2 cellular contexts compared by ENCODE assay signal in the genomic region with DNA sequence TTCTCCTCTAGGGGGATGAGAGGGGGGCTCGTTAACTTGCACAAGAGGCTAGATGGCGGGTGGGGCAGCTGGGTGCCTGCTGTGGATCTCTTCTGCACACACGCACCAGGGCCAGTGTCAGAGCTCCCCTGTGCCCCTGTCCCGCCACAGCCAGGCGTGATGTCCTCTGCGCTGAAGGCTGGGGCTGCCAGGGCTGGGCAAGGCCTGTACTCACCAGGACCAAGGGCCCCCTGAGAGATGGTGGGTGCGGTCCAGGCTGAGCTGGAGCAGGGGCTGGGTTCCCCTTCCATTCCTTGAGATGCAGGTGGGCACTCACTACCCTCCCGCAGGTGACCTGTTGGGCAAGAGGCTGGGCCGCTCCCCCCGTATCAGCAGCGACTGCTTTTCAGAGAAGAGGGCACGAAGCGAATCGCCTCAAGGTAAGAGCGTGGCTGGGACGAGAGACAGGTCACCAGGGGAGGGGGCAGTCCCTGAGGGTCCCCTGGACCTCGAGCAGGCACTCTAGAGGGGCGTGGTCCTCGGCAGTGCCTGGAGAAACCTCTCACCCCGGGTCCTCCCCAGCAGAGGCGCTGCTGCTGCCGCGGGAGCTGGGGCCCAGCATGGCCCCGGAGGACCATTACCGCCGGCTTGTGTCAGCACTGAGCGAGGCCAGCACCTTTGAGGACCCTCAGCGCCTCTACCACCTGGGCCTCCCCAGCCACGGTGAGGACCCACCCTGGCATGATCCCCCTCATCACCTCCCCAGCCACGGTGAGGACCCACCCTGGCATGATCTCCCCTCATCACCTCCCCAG.
TF ChIP-seq lines count a peak whose summit lies in the region.

No MANE protein-coding gene starts in this region.

TF ChIP-seq in A549, 52 proteins besides CTCF, POLR2A, EP300 and RAD21 (continued from another document):
- TF ChIP-seq, protein P1, sequence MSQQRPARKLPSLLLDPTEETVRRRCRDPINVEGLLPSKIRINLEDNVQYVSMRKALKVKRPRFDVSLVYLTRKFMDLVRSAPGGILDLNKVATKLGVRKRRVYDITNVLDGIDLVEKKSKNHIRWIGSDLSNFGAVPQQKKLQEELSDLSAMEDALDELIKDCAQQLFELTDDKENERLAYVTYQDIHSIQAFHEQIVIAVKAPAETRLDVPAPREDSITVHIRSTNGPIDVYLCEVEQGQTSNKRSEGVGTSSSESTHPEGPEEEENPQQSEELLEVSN (IDR thresholded peaks at IDR 0.05; ENCODE audit: borderline replicate concordance, low read depth), result 0 out of 2 replicates have a peak, but pooled peaks have one; percentile 16
- TF ChIP-seq, protein P2, sequence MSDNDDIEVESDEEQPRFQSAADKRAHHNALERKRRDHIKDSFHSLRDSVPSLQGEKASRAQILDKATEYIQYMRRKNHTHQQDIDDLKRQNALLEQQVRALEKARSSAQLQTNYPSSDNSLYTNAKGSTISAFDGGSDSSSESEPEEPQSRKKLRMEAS (IDR thresholded peaks at IDR 0.05), result peak; percentile 22; the same call in 1 of the 2 replicates
- no peak for TF ChIP-seq CBX2 (IDR thresholded peaks at IDR 0.05; ENCODE audit: borderline replicate concordance, low read depth)

TF ChIP-seq in GM23338, 12 proteins besides CTCF, POLR2A, EP300 and RAD21:
- TF ChIP-seq, protein P3, sequence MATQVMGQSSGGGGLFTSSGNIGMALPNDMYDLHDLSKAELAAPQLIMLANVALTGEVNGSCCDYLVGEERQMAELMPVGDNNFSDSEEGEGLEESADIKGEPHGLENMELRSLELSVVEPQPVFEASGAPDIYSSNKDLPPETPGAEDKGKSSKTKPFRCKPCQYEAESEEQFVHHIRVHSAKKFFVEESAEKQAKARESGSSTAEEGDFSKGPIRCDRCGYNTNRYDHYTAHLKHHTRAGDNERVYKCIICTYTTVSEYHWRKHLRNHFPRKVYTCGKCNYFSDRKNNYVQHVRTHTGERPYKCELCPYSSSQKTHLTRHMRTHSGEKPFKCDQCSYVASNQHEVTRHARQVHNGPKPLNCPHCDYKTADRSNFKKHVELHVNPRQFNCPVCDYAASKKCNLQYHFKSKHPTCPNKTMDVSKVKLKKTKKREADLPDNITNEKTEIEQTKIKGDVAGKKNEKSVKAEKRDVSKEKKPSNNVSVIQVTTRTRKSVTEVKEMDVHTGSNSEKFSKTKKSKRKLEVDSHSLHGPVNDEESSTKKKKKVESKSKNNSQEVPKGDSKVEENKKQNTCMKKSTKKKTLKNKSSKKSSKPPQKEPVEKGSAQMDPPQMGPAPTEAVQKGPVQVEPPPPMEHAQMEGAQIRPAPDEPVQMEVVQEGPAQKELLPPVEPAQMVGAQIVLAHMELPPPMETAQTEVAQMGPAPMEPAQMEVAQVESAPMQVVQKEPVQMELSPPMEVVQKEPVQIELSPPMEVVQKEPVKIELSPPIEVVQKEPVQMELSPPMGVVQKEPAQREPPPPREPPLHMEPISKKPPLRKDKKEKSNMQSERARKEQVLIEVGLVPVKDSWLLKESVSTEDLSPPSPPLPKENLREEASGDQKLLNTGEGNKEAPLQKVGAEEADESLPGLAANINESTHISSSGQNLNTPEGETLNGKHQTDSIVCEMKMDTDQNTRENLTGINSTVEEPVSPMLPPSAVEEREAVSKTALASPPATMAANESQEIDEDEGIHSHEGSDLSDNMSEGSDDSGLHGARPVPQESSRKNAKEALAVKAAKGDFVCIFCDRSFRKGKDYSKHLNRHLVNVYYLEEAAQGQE (IDR thresholded peaks at IDR 0.05; ENCODE audit: unreplicated experiment), result no peak
- TF ChIP-seq POLR2AphosphoS5 (IDR thresholded peaks at IDR 0.05; ENCODE audit: low read depth) (no peak), EZH2 (IDR thresholded peaks at IDR 0.05; ENCODE audit: low read depth, unreplicated experiment) (no peak), CREB1 (CRISPR knock-in tag; IDR thresholded peaks at IDR 0.05; ENCODE audit: low read depth) (no peak), EZH2phosphoT487 (IDR thresholded peaks at IDR 0.05; ENCODE audit: unreplicated experiment) (no peak), NANOG (IDR thresholded peaks at IDR 0.05; ENCODE audit: borderline replicate concordance) (no peak), STAT1 (IDR thresholded peaks at IDR 0.05; ENCODE audit: unreplicated experiment) (no peak), ZNF114 (CRISPR knock-in tag; IDR thresholded peaks at IDR 0.05) (no peak), JUNB (IDR thresholded peaks at IDR 0.05; ENCODE audit: unreplicated experiment) (no peak), ZNF331 (CRISPR knock-in tag; IDR thresholded peaks at IDR 0.05; ENCODE audit: low read depth) (no peak)
- TF ChIP-seq, protein P4, sequence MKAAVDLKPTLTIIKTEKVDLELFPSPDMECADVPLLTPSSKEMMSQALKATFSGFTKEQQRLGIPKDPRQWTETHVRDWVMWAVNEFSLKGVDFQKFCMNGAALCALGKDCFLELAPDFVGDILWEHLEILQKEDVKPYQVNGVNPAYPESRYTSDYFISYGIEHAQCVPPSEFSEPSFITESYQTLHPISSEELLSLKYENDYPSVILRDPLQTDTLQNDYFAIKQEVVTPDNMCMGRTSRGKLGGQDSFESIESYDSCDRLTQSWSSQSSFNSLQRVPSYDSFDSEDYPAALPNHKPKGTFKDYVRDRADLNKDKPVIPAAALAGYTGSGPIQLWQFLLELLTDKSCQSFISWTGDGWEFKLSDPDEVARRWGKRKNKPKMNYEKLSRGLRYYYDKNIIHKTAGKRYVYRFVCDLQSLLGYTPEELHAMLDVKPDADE (IDR thresholded peaks at IDR 0.05), result no peak
- TF ChIP-seq, protein P5, sequence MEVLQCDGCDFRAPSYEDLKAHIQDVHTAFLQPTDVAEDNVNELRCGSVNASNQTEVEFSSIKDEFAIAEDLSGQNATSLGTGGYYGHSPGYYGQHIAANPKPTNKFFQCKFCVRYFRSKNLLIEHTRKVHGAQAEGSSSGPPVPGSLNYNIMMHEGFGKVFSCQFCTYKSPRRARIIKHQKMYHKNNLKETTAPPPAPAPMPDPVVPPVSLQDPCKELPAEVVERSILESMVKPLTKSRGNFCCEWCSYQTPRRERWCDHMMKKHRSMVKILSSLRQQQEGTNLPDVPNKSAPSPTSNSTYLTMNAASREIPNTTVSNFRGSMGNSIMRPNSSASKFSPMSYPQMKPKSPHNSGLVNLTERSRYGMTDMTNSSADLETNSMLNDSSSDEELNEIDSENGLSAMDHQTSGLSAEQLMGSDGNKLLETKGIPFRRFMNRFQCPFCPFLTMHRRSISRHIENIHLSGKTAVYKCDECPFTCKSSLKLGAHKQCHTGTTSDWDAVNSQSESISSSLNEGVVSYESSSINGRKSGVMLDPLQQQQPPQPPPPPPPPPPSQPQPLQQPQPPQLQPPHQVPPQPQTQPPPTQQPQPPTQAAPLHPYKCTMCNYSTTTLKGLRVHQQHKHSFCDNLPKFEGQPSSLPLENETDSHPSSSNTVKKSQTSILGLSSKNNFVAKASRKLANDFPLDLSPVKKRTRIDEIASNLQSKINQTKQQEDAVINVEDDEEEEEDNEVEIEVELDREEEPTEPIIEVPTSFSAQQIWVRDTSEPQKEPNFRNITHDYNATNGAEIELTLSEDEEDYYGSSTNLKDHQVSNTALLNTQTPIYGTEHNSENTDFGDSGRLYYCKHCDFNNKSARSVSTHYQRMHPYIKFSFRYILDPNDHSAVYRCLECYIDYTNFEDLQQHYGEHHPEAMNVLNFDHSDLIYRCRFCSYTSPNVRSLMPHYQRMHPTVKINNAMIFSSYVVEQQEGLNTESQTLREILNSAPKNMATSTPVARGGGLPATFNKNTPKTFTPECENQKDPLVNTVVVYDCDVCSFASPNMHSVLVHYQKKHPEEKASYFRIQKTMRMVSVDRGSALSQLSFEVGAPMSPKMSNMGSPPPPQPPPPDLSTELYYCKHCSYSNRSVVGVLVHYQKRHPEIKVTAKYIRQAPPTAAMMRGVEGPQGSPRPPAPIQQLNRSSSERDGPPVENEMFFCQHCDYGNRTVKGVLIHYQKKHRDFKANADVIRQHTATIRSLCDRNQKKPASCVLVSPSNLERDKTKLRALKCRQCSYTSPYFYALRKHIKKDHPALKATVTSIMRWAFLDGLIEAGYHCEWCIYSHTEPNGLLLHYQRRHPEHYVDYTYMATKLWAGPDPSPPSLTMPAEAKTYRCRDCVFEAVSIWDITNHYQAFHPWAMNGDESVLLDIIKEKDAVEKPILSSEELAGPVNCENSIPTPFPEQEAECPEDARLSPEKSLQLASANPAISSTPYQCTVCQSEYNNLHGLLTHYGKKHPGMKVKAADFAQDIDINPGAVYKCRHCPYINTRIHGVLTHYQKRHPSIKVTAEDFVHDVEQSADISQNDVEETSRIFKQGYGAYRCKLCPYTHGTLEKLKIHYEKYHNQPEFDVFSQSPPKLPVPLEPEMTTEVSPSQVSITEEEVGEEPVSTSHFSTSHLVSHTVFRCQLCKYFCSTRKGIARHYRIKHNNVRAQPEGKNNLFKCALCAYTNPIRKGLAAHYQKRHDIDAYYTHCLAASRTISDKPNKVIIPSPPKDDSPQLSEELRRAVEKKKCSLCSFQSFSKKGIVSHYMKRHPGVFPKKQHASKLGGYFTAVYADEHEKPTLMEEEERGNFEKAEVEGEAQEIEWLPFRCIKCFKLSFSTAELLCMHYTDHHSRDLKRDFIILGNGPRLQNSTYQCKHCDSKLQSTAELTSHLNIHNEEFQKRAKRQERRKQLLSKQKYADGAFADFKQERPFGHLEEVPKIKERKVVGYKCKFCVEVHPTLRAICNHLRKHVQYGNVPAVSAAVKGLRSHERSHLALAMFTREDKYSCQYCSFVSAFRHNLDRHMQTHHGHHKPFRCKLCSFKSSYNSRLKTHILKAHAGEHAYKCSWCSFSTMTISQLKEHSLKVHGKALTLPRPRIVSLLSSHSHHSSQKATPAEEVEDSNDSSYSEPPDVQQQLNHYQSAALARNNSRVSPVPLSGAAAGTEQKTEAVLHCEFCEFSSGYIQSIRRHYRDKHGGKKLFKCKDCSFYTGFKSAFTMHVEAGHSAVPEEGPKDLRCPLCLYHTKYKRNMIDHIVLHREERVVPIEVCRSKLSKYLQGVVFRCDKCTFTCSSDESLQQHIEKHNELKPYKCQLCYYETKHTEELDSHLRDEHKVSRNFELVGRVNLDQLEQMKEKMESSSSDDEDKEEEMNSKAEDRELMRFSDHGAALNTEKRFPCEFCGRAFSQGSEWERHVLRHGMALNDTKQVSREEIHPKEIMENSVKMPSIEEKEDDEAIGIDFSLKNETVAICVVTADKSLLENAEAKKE (CRISPR knock-in tag; IDR thresholded peaks at IDR 0.05), result no peak
TF ChIP-seq in GM23338: peak in this region for 0.
